ENCODE assay signal across 1 cellular context in the genomic region with DNA sequence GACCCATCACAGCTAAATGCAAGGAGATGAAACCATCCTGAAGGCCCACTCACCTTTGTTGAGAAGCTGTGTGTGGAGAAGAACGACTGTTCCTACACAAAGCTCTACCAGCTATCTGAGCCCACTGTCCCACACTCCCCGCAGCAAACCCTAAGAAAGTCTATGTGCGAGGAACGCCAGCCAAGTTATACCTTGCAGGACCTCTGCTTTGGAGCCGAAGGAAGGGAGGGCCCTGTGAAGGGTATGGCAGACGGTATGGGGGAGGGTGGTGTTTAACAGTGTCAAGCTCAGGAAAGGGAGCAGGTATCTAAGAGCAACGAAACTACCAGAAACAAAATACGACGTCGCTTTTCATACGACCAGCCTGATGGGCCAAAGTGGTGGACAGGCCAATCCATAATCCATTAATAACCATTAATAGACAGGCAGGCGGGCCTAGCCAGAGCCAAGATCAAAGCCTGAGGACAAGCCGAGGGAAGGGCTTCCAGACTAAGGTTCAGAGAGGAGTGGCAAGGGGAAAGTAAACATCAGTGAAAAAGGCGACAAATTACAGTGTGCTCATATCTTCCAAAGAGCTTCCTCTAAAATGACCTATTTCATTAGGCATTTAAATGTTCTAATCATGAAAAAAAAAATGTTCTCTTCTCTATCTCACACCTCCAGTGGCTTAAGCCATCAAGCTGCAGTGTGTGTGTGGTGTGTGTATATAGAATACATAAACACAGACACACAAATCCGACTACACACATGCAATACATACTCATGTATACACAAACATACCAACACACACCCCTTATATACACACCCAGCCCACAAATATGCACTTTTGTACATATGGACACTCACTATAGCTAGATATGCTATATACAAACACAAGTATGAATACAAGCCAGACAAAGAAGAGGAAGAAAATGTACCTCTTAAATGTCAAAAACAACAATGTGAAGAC.
TF ChIP-seq lines count a peak whose summit lies in the region.

No MANE protein-coding gene starts in this region.

TF ChIP-seq in HepG2, 621 proteins besides CTCF, POLR2A, EP300 and RAD21 (continued from another document and continues in another):
- TF ChIP-seq MAFG (CRISPR knock-in tag; IDR thresholded peaks at IDR 0.05) = no peak
- TF ChIP-seq, protein P1, sequence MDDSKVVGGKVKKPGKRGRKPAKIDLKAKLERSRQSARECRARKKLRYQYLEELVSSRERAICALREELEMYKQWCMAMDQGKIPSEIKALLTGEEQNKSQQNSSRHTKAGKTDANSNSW (CRISPR knock-in tag; IDR thresholded peaks at IDR 0.05; ENCODE audit: borderline replicate concordance) = no peak
- TF ChIP-seq SIX4 (CRISPR knock-in tag; IDR thresholded peaks at IDR 0.05) = no peak
- peak; percentile 58; the same call in 1 of the 2 replicates for TF ChIP-seq ZBTB20 (CRISPR knock-in tag; IDR thresholded peaks at IDR 0.05; ENCODE audit: borderline replicate concordance, low read depth)
- TF ChIP-seq ZKSCAN8 (CRISPR knock-in tag; IDR thresholded peaks at IDR 0.05; ENCODE audit: borderline replicate concordance) = 0 out of 2 replicates have a peak, but pooled peaks have one; percentile 26
- TF ChIP-seq, protein P2, sequence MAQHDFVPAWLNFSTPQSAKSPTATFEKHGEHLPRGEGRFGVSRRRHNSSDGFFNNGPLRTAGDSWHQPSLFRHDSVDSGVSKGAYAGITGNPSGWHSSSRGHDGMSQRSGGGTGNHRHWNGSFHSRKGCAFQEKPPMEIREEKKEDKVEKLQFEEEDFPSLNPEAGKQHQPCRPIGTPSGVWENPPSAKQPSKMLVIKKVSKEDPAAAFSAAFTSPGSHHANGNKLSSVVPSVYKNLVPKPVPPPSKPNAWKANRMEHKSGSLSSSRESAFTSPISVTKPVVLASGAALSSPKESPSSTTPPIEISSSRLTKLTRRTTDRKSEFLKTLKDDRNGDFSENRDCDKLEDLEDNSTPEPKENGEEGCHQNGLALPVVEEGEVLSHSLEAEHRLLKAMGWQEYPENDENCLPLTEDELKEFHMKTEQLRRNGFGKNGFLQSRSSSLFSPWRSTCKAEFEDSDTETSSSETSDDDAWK (CRISPR knock-in tag; IDR thresholded peaks at IDR 0.05) = no peak
- TF ChIP-seq ATRX (CRISPR knock-in tag; IDR thresholded peaks at IDR 0.05; ENCODE audit: borderline replicate concordance) = no peak
- TF ChIP-seq ZNF282 (IDR thresholded peaks at IDR 0.05; ENCODE audit: partially characterized antibody) = no peak
- TF ChIP-seq TCF7L2 (IDR thresholded peaks at IDR 0.05; ENCODE audit: low read depth, low read length) = peak; percentile 61; the same call in 1 of the 2 replicates
- TF ChIP-seq HCFC1 (IDR thresholded peaks at IDR 0.05; ENCODE audit: low read depth, low read length) = no peak
- no peak for TF ChIP-seq AKNA (CRISPR knock-in tag; IDR thresholded peaks at IDR 0.05; ENCODE audit: borderline replicate concordance)
- TF ChIP-seq ZNF75D (CRISPR knock-in tag; IDR thresholded peaks at IDR 0.05; ENCODE audit: borderline replicate concordance) = no peak
- TF ChIP-seq, protein P3, sequence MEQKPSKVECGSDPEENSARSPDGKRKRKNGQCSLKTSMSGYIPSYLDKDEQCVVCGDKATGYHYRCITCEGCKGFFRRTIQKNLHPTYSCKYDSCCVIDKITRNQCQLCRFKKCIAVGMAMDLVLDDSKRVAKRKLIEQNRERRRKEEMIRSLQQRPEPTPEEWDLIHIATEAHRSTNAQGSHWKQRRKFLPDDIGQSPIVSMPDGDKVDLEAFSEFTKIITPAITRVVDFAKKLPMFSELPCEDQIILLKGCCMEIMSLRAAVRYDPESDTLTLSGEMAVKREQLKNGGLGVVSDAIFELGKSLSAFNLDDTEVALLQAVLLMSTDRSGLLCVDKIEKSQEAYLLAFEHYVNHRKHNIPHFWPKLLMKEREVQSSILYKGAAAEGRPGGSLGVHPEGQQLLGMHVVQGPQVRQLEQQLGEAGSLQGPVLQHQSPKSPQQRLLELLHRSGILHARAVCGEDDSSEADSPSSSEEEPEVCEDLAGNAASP (CRISPR knock-in tag; IDR thresholded peaks at IDR 0.05; ENCODE audit: borderline replicate concordance) = peak; percentile 29; the same call in 1 of the 2 replicates
- peak; percentile 52; the same call in 1 of the 2 replicates for TF ChIP-seq MIXL1 (CRISPR knock-in tag; IDR thresholded peaks at IDR 0.05)
- 0 out of 2 replicates have a peak, but pooled peaks have one; percentile 19 for TF ChIP-seq FOXK1 (CRISPR knock-in tag; IDR thresholded peaks at IDR 0.05; ENCODE audit: borderline replicate concordance, low read depth)
- TF ChIP-seq, protein P4, sequence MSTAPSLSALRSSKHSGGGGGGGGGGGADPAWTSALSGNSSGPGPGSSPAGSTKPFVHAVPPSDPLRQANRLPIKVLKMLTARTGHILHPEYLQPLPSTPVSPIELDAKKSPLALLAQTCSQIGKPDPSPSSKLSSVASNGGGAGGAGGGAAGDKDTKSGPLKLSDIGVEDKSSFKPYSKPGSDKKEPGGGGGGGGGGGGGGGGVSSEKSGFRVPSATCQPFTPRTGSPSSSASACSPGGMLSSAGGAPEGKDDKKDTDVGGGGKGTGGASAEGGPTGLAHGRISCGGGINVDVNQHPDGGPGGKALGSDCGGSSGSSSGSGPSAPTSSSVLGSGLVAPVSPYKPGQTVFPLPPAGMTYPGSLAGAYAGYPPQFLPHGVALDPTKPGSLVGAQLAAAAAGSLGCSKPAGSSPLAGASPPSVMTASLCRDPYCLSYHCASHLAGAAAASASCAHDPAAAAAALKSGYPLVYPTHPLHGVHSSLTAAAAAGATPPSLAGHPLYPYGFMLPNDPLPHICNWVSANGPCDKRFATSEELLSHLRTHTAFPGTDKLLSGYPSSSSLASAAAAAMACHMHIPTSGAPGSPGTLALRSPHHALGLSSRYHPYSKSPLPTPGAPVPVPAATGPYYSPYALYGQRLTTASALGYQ (CRISPR knock-in tag; IDR thresholded peaks at IDR 0.05) = peak; percentile 57
- TF ChIP-seq, protein P5, sequence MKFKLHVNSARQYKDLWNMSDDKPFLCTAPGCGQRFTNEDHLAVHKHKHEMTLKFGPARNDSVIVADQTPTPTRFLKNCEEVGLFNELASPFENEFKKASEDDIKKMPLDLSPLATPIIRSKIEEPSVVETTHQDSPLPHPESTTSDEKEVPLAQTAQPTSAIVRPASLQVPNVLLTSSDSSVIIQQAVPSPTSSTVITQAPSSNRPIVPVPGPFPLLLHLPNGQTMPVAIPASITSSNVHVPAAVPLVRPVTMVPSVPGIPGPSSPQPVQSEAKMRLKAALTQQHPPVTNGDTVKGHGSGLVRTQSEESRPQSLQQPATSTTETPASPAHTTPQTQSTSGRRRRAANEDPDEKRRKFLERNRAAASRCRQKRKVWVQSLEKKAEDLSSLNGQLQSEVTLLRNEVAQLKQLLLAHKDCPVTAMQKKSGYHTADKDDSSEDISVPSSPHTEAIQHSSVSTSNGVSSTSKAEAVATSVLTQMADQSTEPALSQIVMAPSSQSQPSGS (CRISPR knock-in tag; IDR thresholded peaks at IDR 0.05) = peak; percentile 39; the same call in 1 of the 2 replicates
- TF ChIP-seq, protein P6, sequence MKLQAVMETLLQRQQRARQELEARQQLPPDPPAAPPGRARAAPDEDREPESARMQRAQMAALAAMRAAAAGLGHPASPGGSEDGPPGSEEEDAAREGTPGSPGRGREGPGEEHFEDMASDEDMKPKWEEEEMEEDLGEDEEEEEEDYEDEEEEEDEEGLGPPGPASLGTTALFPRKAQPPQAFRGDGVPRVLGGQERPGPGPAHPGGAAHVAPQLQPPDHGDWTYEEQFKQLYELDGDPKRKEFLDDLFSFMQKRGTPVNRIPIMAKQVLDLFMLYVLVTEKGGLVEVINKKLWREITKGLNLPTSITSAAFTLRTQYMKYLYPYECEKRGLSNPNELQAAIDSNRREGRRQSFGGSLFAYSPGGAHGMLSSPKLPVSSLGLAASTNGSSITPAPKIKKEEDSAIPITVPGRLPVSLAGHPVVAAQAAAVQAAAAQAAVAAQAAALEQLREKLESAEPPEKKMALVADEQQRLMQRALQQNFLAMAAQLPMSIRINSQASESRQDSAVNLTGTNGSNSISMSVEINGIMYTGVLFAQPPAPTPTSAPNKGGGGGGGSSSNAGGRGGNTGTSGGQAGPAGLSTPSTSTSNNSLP (IDR thresholded peaks at IDR 0.05; ENCODE audit: low read depth, low read length) = peak; percentile 96
- TF ChIP-seq HDAC1 (CRISPR knock-in tag; IDR thresholded peaks at IDR 0.05) = peak; percentile 37; the same call in 1 of the 2 replicates
- TF ChIP-seq ZNF354B (CRISPR knock-in tag; IDR thresholded peaks at IDR 0.05) = no peak
- peak; percentile 28; the same call in 1 of the 2 replicates for TF ChIP-seq ZNF574 (CRISPR knock-in tag; IDR thresholded peaks at IDR 0.05)
- TF ChIP-seq ASH2L (IDR thresholded peaks at IDR 0.05; ENCODE audit: insufficient read length, low read depth, low read length) = peak; percentile 79
- no peak for TF ChIP-seq NCOA1 (CRISPR knock-in tag; IDR thresholded peaks at IDR 0.05)
- TF ChIP-seq, protein P7, sequence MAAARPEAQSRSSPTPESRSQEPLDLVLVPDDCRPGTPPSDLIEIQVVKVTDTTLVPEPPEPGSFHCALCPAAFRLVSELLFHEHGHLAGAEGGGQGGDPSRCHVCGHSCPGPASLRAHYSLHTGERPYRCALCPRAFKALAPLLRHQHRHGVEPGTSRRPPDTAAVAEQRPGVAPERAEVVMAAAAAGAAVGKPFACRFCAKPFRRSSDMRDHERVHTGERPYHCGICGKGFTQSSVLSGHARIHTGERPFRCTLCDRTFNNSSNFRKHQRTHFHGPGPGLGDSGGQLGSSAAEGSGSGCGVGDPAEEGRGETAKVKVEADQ (CRISPR knock-in tag; IDR thresholded peaks at IDR 0.05; ENCODE audit: borderline replicate concordance) = 0 out of 2 replicates have a peak, but pooled peaks have one; percentile 41
- no peak for TF ChIP-seq ZNF878 (CRISPR knock-in tag; IDR thresholded peaks at IDR 0.05)
- TF ChIP-seq, protein P8, sequence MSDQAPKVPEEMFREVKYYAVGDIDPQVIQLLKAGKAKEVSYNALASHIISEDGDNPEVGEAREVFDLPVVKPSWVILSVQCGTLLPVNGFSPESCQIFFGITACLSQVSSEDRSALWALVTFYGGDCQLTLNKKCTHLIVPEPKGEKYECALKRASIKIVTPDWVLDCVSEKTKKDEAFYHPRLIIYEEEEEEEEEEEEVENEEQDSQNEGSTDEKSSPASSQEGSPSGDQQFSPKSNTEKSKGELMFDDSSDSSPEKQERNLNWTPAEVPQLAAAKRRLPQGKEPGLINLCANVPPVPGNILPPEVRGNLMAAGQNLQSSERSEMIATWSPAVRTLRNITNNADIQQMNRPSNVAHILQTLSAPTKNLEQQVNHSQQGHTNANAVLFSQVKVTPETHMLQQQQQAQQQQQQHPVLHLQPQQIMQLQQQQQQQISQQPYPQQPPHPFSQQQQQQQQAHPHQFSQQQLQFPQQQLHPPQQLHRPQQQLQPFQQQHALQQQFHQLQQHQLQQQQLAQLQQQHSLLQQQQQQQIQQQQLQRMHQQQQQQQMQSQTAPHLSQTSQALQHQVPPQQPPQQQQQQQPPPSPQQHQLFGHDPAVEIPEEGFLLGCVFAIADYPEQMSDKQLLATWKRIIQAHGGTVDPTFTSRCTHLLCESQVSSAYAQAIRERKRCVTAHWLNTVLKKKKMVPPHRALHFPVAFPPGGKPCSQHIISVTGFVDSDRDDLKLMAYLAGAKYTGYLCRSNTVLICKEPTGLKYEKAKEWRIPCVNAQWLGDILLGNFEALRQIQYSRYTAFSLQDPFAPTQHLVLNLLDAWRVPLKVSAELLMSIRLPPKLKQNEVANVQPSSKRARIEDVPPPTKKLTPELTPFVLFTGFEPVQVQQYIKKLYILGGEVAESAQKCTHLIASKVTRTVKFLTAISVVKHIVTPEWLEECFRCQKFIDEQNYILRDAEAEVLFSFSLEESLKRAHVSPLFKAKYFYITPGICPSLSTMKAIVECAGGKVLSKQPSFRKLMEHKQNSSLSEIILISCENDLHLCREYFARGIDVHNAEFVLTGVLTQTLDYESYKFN (CRISPR knock-in tag; conservative IDR thresholded peaks at IDR 0.05) = peak; percentile 82
- TF ChIP-seq CENPX (CRISPR knock-in tag; IDR thresholded peaks at IDR 0.05) = no peak
